ENCODE assay signal across 21 cellular contexts in genomic region chr4:124694961-124695598, GRCh38. TPM values are rescaled to one million over a fixed set of nuclear protein-coding genes. Genes with fewer than 3 reads are reported as not detected.
DNase-seq lines count a peak whose midpoint lies in the region; ATAC-seq and TF ChIP-seq lines count a peak whose summit lies in the region.
"Had no signal": no experiment of that assay in that cellular context is flagged by ENCODE, and none has a peak within 500 bp of the region (broad histone marks: within the 10 kb centered on the region; RNA-seq: fewer than 3 reads in every experiment).

No MANE protein-coding gene starts in this region.

- no peak overlapping the region for H3K56ac ChIP-seq in IMR-90 (ENCODE audit: extremely low read depth, insufficient read depth, low read length)

- H2BK12ac ChIP-seq in trophoblast cell (ENCODE audit: low read length), result no peak overlapping the region

- no peak overlapping the region; the same call in 1 of the 2 replicates for H3K27ac ChIP-seq in IMR-90 (ENCODE audit: insufficient read depth, low read length)
- H3K27ac ChIP-seq in trophoblast cell (ENCODE audit: low read depth, low read length), result no peak overlapping the region
- H3K27ac ChIP-seq: SJCRH30 had no signal

- DNase-seq in IMR-90 (peak; percentile 39), cardiac fibroblast (ENCODE audit: low read depth in 2 of 2) (peak; percentile 25 to 40), fibroblast of the aortic adventitia (ENCODE audit: low read depth) (peak; percentile 68), trophoblast cell (no peak), GM10248 (ENCODE audit: extremely low spot score) (no peak), NCI-H524 treated with DMSO at 0.1 percent for 48 hours (lab: John Stamatoyannopoulos, UW) (no peak), Right ventricle myocardium superior (no peak)
- no peak for DNase-seq in activated CD4-positive, CD25-positive, alpha-beta regulatory T cell (lab: John Stamatoyannopoulos, UW)
- DNase-seq: BE2C, DMS153, DND-41, H7, KG1, MG63, NCI-H1105 treated with DMSO at 0.1 percent for 48 hours, NCI-H146, NCI-H1930, NCI-H748 treated with DMSO at 0.1 percent for 48 hours, PC-3, SJCRH30 had no signal

- H3K79me2 ChIP-seq in trophoblast cell (ENCODE audit: control insufficient read depth, insufficient read depth, low read length, poor library complexity), result peaks cover 2% of the 10 kb centered on the region

- no peak overlapping the region for H2BK20ac ChIP-seq in IMR-90 (ENCODE audit: low read depth, low read length)

- H3K4me1 ChIP-seq in IMR-90 (ENCODE audit: control insufficient read depth, insufficient read depth, low read length), result no peaks in the 10 kb centered on the region
- H3K4me1 ChIP-seq in trophoblast cell (ENCODE audit: control insufficient read depth in 1 of 2, insufficient read depth in 2 of 2, low read length in 2 of 2), result peaks cover 2 to 3% of the 10 kb centered on the region in 2 experiments
- H3K4me1 ChIP-seq: BE2C had no signal

- intact Hi-C loops in IMR-90 (cut with micrococcal nuclease), result no loop called here
- intact Hi-C loops in Right ventricle myocardium superior (cut with DNase I), result no loop called here

- WGBS in IMR-90 (ENCODE audit: extremely low coverage in 2 of 2, insufficient read length in 1 of 2), 2 experiments, result no CpG with 5 or more reads among the region's 6 CpGs
- WGBS in trophoblast cell (ENCODE audit: extremely low coverage, insufficient coverage, insufficient read length), result no CpG with 5 or more reads among the region's 6 CpGs

- H3K4me3 ChIP-seq in IMR-90 (ENCODE audit: insufficient read depth, low read depth, low read length), result no peak overlapping the region
- no peak overlapping the region for H3K4me3 ChIP-seq in cardiac fibroblast (replicated peaks in 1 of 2; ENCODE audit: low read depth in 2 of 2, low read length in 2 of 2)
- H3K4me3 ChIP-seq in fibroblast of the aortic adventitia (ENCODE audit: low read depth, low read length), result no peak overlapping the region
- no peak overlapping the region for H3K4me3 ChIP-seq in trophoblast cell (ENCODE audit: low read depth, low read length)
- H3K4me3 ChIP-seq: MG63, SJCRH30 had no signal

- H2BK5ac ChIP-seq in IMR-90 (ENCODE audit: low read depth, low read length, poor library complexity, severe bottlenecking) (no peak overlapping the region), trophoblast cell (ENCODE audit: low read depth, low read length, poor library complexity) (no peak overlapping the region)

- H3K9me3 ChIP-seq in IMR-90 (ENCODE audit: control insufficient read depth, insufficient read depth, low read length) (no peaks in the 10 kb centered on the region; the same call in 1 of the 2 replicates), trophoblast cell (ENCODE audit: insufficient read depth, low read depth, low read length) (no peaks in the 10 kb centered on the region)
- H3K9me3 ChIP-seq: BE2C, MG63 had no signal

- H3K9ac ChIP-seq in IMR-90 (ENCODE audit: low read depth, low read length), result no peak overlapping the region
- H3K9ac ChIP-seq in trophoblast cell (ENCODE audit: low read length), result no peak overlapping the region

- no TSS peak for BruUV-seq in IMR-90 (replicated peaks; lab: Mats Ljungman, UMichigan)

- CTCF ChIA-PET in IMR-90 (lab: Yijun Ruan, JAX), result no interaction called here
- CTCF ChIA-PET in GM10248 (lab: Yijun Ruan, JAX), result interaction anchor here (1.2 kb wide), 1 partner anchor 11 kb away, joined by 4 read pairs; no protein-coding TSS in a partner anchor

- TF ChIP-seq POLR2A in IMR-90 (IDR thresholded peaks at IDR 0.05; ENCODE audit: low read depth, low read length), result no peak

- POLR2A ChIA-PET in IMR-90 (lab: Charles Lee; ENCODE audit: unreplicated experiment), result no interaction called here
- POLR2A ChIA-PET in GM10248 (lab: Yijun Ruan, JAX), result no interaction called here

- no peaks in the 10 kb centered on the region; the same call in 1 of the 2 replicates for H4K20me1 ChIP-seq in IMR-90 (ENCODE audit: insufficient read depth, low read length)

- H3K4ac ChIP-seq in IMR-90 (ENCODE audit: low read depth, low read length), result no peak overlapping the region
- peak overlapping the region; percentile 86 for H3K4ac ChIP-seq in trophoblast cell (ENCODE audit: low read depth, low read length)

- H2AK9ac ChIP-seq in IMR-90 (replicated peaks; ENCODE audit: low read depth, low read length, poor library complexity), result no peak overlapping the region

- H2AK5ac ChIP-seq in IMR-90 (ENCODE audit: low read depth, low read length) (no peak overlapping the region), trophoblast cell (ENCODE audit: low read length) (no peak overlapping the region)

- no peak overlapping the region for H4K12ac ChIP-seq in trophoblast cell (ENCODE audit: low read depth, low read length)

- no peaks in the 10 kb centered on the region for H3K9me1 ChIP-seq in IMR-90 (ENCODE audit: insufficient read depth, low read length)

- H4K91ac ChIP-seq in IMR-90 (ENCODE audit: insufficient read depth, low read depth, low read length) (no peak overlapping the region), trophoblast cell (ENCODE audit: low read depth, low read length) (no peak overlapping the region)

- in situ Hi-C loops in IMR-90 (cut with MboI; ENCODE audit: low sequenced_read_pairs), result no loop called here

- H3K36me3 ChIP-seq in IMR-90 (ENCODE audit: control insufficient read depth, insufficient read depth, low read length) (peaks cover 1% of the 10 kb centered on the region; the same call in 1 of the 2 replicates), trophoblast cell (ENCODE audit: control insufficient read depth in 1 of 2, insufficient read depth in 2 of 2, low read length in 2 of 2) (peaks cover 2% of the 10 kb centered on the region in 2 experiments)
- H3K36me3 ChIP-seq: BE2C had no signal

- H2AFZ ChIP-seq in IMR-90 (replicated peaks; ENCODE audit: low read length, poor library complexity) (no peak overlapping the region), trophoblast cell (ENCODE audit: insufficient read depth, low read length, poor library complexity) (no peak overlapping the region)

- H3K79me1 ChIP-seq in IMR-90 (ENCODE audit: low read depth in 1 of 2, low read length in 2 of 2) (peaks cover 18 to 35% of the 10 kb centered on the region in 2 experiments; a peak in 3 of 4 replicates), trophoblast cell (ENCODE audit: low read length) (no peaks in the 10 kb centered on the region)

- no peak overlapping the region for H4K8ac ChIP-seq in IMR-90 (ENCODE audit: low read depth in 2 of 2, low read length in 2 of 2)
- H4K8ac ChIP-seq in trophoblast cell (ENCODE audit: low read depth, low read length), result no peak overlapping the region

- TF ChIP-seq CTCF in IMR-90 (conservative IDR thresholded peaks at IDR 0.05; ENCODE audit: low read depth, low read length) (no peak), cardiac fibroblast (IDR thresholded peaks at IDR 0.05; ENCODE audit: low read depth, low read length) (no peak), fibroblast of the aortic adventitia (IDR thresholded peaks at IDR 0.05; ENCODE audit: insufficient read depth, low read length) (no peak), GM10248 (IDR thresholded peaks at IDR 0.05; ENCODE audit: control extremely low read depth, extremely low read depth, low read depth, missing control alignments) (no peak)

- H3K18ac ChIP-seq in IMR-90 (ENCODE audit: low read depth, low read length), result no peak overlapping the region
- no peak overlapping the region for H3K18ac ChIP-seq in trophoblast cell (ENCODE audit: low read length)

- H3K23ac ChIP-seq in IMR-90 (ENCODE audit: low read depth, low read length) (no peak overlapping the region), trophoblast cell (ENCODE audit: low read length) (no peak overlapping the region)

- TF ChIP-seq RAD21 in IMR-90 (IDR thresholded peaks at IDR 0.05; ENCODE audit: low read length), result no peak

- ATAC-seq in IMR-90 (ENCODE audit: low read depth) (no peak), Right ventricle myocardium superior (ENCODE audit: poor library complexity) (no peak)
- ATAC-seq: PC-3, SK-N-SH treated with all-trans-retinoic acid at 6 μM for 48 hours had no signal

- dilution Hi-C loops in IMR-90 (cut with HindIII; ENCODE audit: low sequenced_read_pairs, unreplicated experiment), result no loop called here

- no peak overlapping the region for H4K5ac ChIP-seq in IMR-90 (ENCODE audit: low read depth, low read length)

- no peak overlapping the region for H2BK15ac ChIP-seq in IMR-90 (ENCODE audit: low read depth, low read length)

- H3K27me3 ChIP-seq in IMR-90 (ENCODE audit: control insufficient read depth, insufficient read depth, low read length), result no peaks in the 10 kb centered on the region
- H3K27me3 ChIP-seq in trophoblast cell (ENCODE audit: insufficient read depth, low read length), result no peaks in the 10 kb centered on the region
- H3K27me3 ChIP-seq: BE2C, MG63, SJCRH30 had no signal

- H3K4me2 ChIP-seq in IMR-90 (ENCODE audit: low read depth, low read length) (no peak overlapping the region), trophoblast cell (ENCODE audit: low read length) (no peak overlapping the region)

- no peak overlapping the region for H2BK120ac ChIP-seq in IMR-90 (ENCODE audit: low read depth, low read length)
- H2BK120ac ChIP-seq in trophoblast cell (ENCODE audit: insufficient read depth, low read length, poor library complexity), result no peak overlapping the region

- H3K14ac ChIP-seq in IMR-90 (replicated peaks; ENCODE audit: low read depth, low read length) (no peak overlapping the region), trophoblast cell (ENCODE audit: low read length) (no peak overlapping the region)

TF ChIP-seq in IMR-90, 13 proteins besides CTCF, POLR2A, EP300 and RAD21 (continues in another document):
- no peak for TF ChIP-seq NFE2L2 (IDR thresholded peaks at IDR 0.05; ENCODE audit: low read depth, low read length)
- TF ChIP-seq MXI1 (IDR thresholded peaks at IDR 0.05; ENCODE audit: borderline replicate concordance, low read depth, low read length), result no peak
- TF ChIP-seq, protein P1, sequence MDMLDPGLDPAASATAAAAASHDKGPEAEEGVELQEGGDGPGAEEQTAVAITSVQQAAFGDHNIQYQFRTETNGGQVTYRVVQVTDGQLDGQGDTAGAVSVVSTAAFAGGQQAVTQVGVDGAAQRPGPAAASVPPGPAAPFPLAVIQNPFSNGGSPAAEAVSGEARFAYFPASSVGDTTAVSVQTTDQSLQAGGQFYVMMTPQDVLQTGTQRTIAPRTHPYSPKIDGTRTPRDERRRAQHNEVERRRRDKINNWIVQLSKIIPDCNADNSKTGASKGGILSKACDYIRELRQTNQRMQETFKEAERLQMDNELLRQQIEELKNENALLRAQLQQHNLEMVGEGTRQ (IDR thresholded peaks at IDR 0.05; ENCODE audit: low read depth, low read length), result no peak

RNA-seq across cellular contexts. Expression of gene ANKRD50, which starts 17.5 kb away (rescaled TPM):
- total RNA-seq in IMR-90 (2012; rRNA removed) (35.3 and 45.8 TPM in 2 replicates), fibroblast of the aortic adventitia (ENCODE audit: low replicate concordance) (22.2 and 23.4 TPM in 2 replicates), Right ventricle myocardium superior (5.3 TPM)
- 6.4 and 8.1 TPM in 2 replicates for polyA plus RNA-seq in IMR-90 (2012; rRNA removed)
- polyA plus RNA-seq in IMR-90 (2012; cell fraction: cytosol; rRNA removed), result 1.2 and 1.4 TPM in 2 replicates
- 1.5 and 12.4 TPM in 2 replicates for polyA plus RNA-seq in IMR-90 (2012; cell fraction: nucleus; rRNA removed; ENCODE audit: low replicate concordance)
- 20.4 and 20.9 TPM in 2 replicates for polyA plus RNA-seq in trophoblast cell (2013)

Comparison
In these comparisons a context has a peak if more than half of its experiments do, and no peak if none do; other contexts are left out.
1. DNase-seq: peak in IMR-90 (single experiment), cardiac fibroblast (2 of 2) and fibroblast of the aortic adventitia (single experiment); none in trophoblast cell (0 of 2), GM10248 (single experiment), NCI-H524 treated with DMSO at 0.1 percent for 48 hours (single experiment), activated CD4-positive, CD25-positive, alpha-beta regulatory T cell (0 of 4) and Right ventricle myocardium superior (single experiment).